In genomic region chr6:118772886-118773285, GRCh38 we compare ENCODE assay signal across 24 cellular contexts.
DNase-seq lines count a peak whose midpoint lies in the region; FAIRE-seq and TF ChIP-seq lines count a peak whose summit lies in the region.
"Had no signal": no experiment of that assay in that cellular context is flagged by ENCODE, and none has a peak within 500 bp of the region (broad histone marks: within the 10 kb centered on the region; RNA-seq: fewer than 3 reads in every experiment).

No MANE protein-coding gene starts in this region.

- H4K20me1 ChIP-seq in mammary epithelial cell (ENCODE audit: insufficient read depth, low read length): no peaks in the 10 kb centered on the region
- no peaks in the 10 kb centered on the region for H4K20me1 ChIP-seq in keratinocyte (ENCODE audit: control insufficient read depth, extremely low read depth, insufficient read depth, low read length)
- H4K20me1 ChIP-seq: BLaER1 had no signal

- no peak overlapping the region for H3K23ac ChIP-seq in trophoblast cell (ENCODE audit: low read length)

- H2AFZ ChIP-seq in mammary epithelial cell (ENCODE audit: low read depth, low read length): no peak overlapping the region
- no peak overlapping the region for H2AFZ ChIP-seq in keratinocyte (ENCODE audit: control insufficient read depth, low read length)
- no peak overlapping the region for H2AFZ ChIP-seq in trophoblast cell (ENCODE audit: insufficient read depth, low read length, poor library complexity)
- H2AFZ ChIP-seq: GM23248 had no signal

- in situ Hi-C loops in mammary epithelial cell (cut with MboI; ENCODE audit: low sequenced_read_pairs in 2 of 2): no loop called here

- no peaks in the 10 kb centered on the region for H3K27me3 ChIP-seq in mammary epithelial cell (ENCODE audit: insufficient read depth, low read length)
- no peaks in the 10 kb centered on the region for H3K27me3 ChIP-seq in keratinocyte (ENCODE audit: control insufficient read depth, extremely low read depth, insufficient read depth, low read length)
- H3K27me3 ChIP-seq in trophoblast cell (ENCODE audit: insufficient read depth, low read length): no peaks in the 10 kb centered on the region
- H3K27me3 ChIP-seq: BLaER1 had no signal

- BruUV-seq in mammary epithelial cell (replicated peaks; lab: Mats Ljungman, UMichigan) (no TSS peak), MCF 10A (replicated peaks; lab: Mats Ljungman, UMichigan) (no TSS peak)

- H3K27me3 Mint-ChIP-seq in MCF 10A (ENCODE audit: insufficient read depth, unreplicated experiment): no peaks in the 10 kb centered on the region
- H3K27me3 Mint-ChIP-seq: CD4-positive, CD25-positive, alpha-beta regulatory T cell had no signal

- H2BK120ac ChIP-seq in trophoblast cell (ENCODE audit: insufficient read depth, low read length, poor library complexity): no peak overlapping the region

- H3K4me1 ChIP-seq in mammary epithelial cell (ENCODE audit: insufficient read depth, low read length) (peaks cover 17% of the 10 kb centered on the region), keratinocyte (ENCODE audit: control insufficient read depth, extremely low read depth, insufficient read depth, low read length) (peaks cover 6% of the 10 kb centered on the region), trophoblast cell (ENCODE audit: control insufficient read depth in 1 of 2, insufficient read depth in 2 of 2, low read length in 2 of 2) (peaks cover 23 to 31% of the 10 kb centered on the region in 2 experiments)
- H3K4me1 ChIP-seq: BLaER1, Caco-2 had no signal

- dilution Hi-C loops in mammary epithelial cell (cut with HindIII; ENCODE audit: low sequenced_read_pairs): no loop called here
- dilution Hi-C loops in keratinocyte (cut with MboI; ENCODE audit: extremely low pct_ligation_motif_present, low sequenced_read_pairs): no loop called here

- H4K91ac ChIP-seq in trophoblast cell (ENCODE audit: low read depth, low read length): no peak overlapping the region

- TF ChIP-seq CTCF in mammary epithelial cell (conservative IDR thresholded peaks at IDR 0.05 in 1 of 2, IDR thresholded peaks at IDR 0.05 in 1 of 2; ENCODE audit: extremely low read depth in 1 of 2, insufficient read depth in 1 of 2, low read depth in 1 of 2, low read length in 2 of 2) (no peak), MCF 10A (IDR thresholded peaks at IDR 0.05; ENCODE audit: unreplicated experiment) (no peak), keratinocyte (optimal IDR thresholded peaks at IDR 0.05 in 1 of 3, IDR thresholded peaks at IDR 0.05 in 1 of 3, conservative IDR thresholded peaks at IDR 0.05 in 1 of 3; ENCODE audit: extremely low read depth in 1 of 3, insufficient read depth in 2 of 3, low read length in 3 of 3) (no peak)

- H2BK5ac ChIP-seq in trophoblast cell (ENCODE audit: low read depth, low read length, poor library complexity): no peak overlapping the region

- no peak overlapping the region for H3K14ac ChIP-seq in trophoblast cell (ENCODE audit: low read length)

- H3K9ac ChIP-seq in mammary epithelial cell (ENCODE audit: insufficient read depth, low read length) (no peak overlapping the region), keratinocyte (ENCODE audit: control insufficient read depth, extremely low read depth, insufficient read depth, low read length) (no peak overlapping the region), trophoblast cell (ENCODE audit: low read length) (no peak overlapping the region)
- H3K9ac ChIP-seq: BLaER1, GM23248 had no signal

- CTCF ChIA-PET in mammary epithelial cell (lab: Charles Lee; ENCODE audit: low non-redundant PET): no interaction called here
- CTCF ChIA-PET in MCF 10A (lab: Yijun Ruan, JAX): interaction anchor here (1.0 to 2.4 kb wide), 2 partner anchors 30 to 933 kb away, joined by 3 to 6 read pairs; no protein-coding TSS in a partner anchor

- no peaks in the 10 kb centered on the region for H3K36me3 Mint-ChIP-seq in MCF 10A (ENCODE audit: insufficient read depth, unreplicated experiment)
- H3K36me3 Mint-ChIP-seq: CD4-positive, CD25-positive, alpha-beta regulatory T cell; CD8-positive, alpha-beta T cell had no signal

- H3K4me3 ChIP-seq in mammary epithelial cell (replicated peaks in 1 of 3; ENCODE audit: insufficient read depth in 1 of 3, low read depth in 2 of 3, low read length in 3 of 3): no peak overlapping the region
- H3K4me3 ChIP-seq in keratinocyte (ENCODE audit: control insufficient read depth in 2 of 3, extremely low read depth in 1 of 3, insufficient read depth in 2 of 3, low read depth in 1 of 3, low read length in 3 of 3): no peak overlapping the region
- H3K4me3 ChIP-seq in trophoblast cell (ENCODE audit: low read depth, low read length): no peak overlapping the region
- H3K4me3 ChIP-seq: BLaER1, GM23248 had no signal

- H3K9me3 ChIP-seq in mammary epithelial cell (replicated peaks; ENCODE audit: insufficient read depth, low read length): no peaks in the 10 kb centered on the region
- H3K9me3 ChIP-seq in keratinocyte (ENCODE audit: control insufficient read depth, low read depth, low read length): no peaks in the 10 kb centered on the region
- H3K9me3 ChIP-seq in trophoblast cell (ENCODE audit: insufficient read depth, low read depth, low read length): no peaks in the 10 kb centered on the region
- H3K9me3 ChIP-seq: BLaER1, Caco-2 had no signal

- POLR2A ChIA-PET in MCF 10A (lab: Yijun Ruan, JAX): no interaction called here

- no peak for FAIRE-seq in keratinocyte (lab: Jason Lieb, UNC)
- FAIRE-seq: A204.1, G401.6, GM12892, GM19239, H1 had no signal

- H3K79me1 ChIP-seq in trophoblast cell (ENCODE audit: low read length): peaks cover 16% of the 10 kb centered on the region

- H3K9me3 Mint-ChIP-seq in MCF 10A (ENCODE audit: unreplicated experiment): no peaks in the 10 kb centered on the region
- H3K9me3 Mint-ChIP-seq: CD4-positive, CD25-positive, alpha-beta regulatory T cell; CD8-positive, alpha-beta T cell had no signal

- 9% methylated on average over 3 of the region's 3 CpGs for WGBS in mammary epithelial cell (ENCODE audit: low coverage, missing lambda C conversion rate)
- WGBS in trophoblast cell (ENCODE audit: extremely low coverage, insufficient coverage, insufficient read length): no CpG with 5 or more reads among the region's 3 CpGs

- H3K27ac ChIP-seq in mammary epithelial cell (ENCODE audit: insufficient read depth, low read depth, low read length) (no peak overlapping the region), keratinocyte (ENCODE audit: control insufficient read depth, insufficient read depth, low read length) (no peak overlapping the region), trophoblast cell (ENCODE audit: low read depth, low read length) (peak overlapping the region; percentile 68)
- H3K27ac ChIP-seq: 22Rv1, BLaER1, C4-2B, GM23248 had no signal

- no peak overlapping the region for H3K18ac ChIP-seq in trophoblast cell (ENCODE audit: low read length)

- no peak overlapping the region for H4K12ac ChIP-seq in trophoblast cell (ENCODE audit: low read depth, low read length)

- H3K36me3 ChIP-seq in mammary epithelial cell (ENCODE audit: insufficient read depth, low read length) (no peaks in the 10 kb centered on the region), keratinocyte (ENCODE audit: control insufficient read depth in 2 of 2, extremely low read depth in 1 of 2, insufficient read depth in 2 of 2, low read length in 2 of 2) (no peaks in the 10 kb centered on the region), trophoblast cell (ENCODE audit: control insufficient read depth in 1 of 2, insufficient read depth in 2 of 2, low read length in 2 of 2) (no peaks in the 10 kb centered on the region)
- H3K36me3 ChIP-seq: BLaER1 had no signal

- H3K79me2 ChIP-seq in mammary epithelial cell (ENCODE audit: insufficient read depth, low read length) (no peaks in the 10 kb centered on the region), keratinocyte (ENCODE audit: control insufficient read depth, insufficient read depth, low read length) (no peaks in the 10 kb centered on the region), trophoblast cell (ENCODE audit: control insufficient read depth, insufficient read depth, low read length, poor library complexity) (no peaks in the 10 kb centered on the region)

- no peak overlapping the region for H3K27ac Mint-ChIP-seq in MCF 10A (ENCODE audit: low read depth, unreplicated experiment)
- H3K27ac Mint-ChIP-seq: B cell; CD8-positive, alpha-beta T cell had no signal

- intact Hi-C loops in mammary epithelial cell (cut with micrococcal nuclease) (no loop called here), MCF 10A (cut with micrococcal nuclease) (loop anchor here (10.0 kb wide), 1 partner anchor 928 kb away; no protein-coding TSS in a partner anchor)

- no peak overlapping the region for H3K4ac ChIP-seq in trophoblast cell (ENCODE audit: low read depth, low read length)

- no peak overlapping the region for H2AK5ac ChIP-seq in trophoblast cell (ENCODE audit: low read length)

- H3K4me2 ChIP-seq in mammary epithelial cell (ENCODE audit: insufficient read depth, low read depth, low read length) (peak overlapping the region; percentile 44), keratinocyte (ENCODE audit: control insufficient read depth, extremely low read depth, insufficient read depth, low read depth, low read length) (peak overlapping the region; percentile 7), trophoblast cell (ENCODE audit: low read length) (no peak overlapping the region)
- H3K4me2 ChIP-seq: BLaER1 had no signal

- H4K8ac ChIP-seq in trophoblast cell (ENCODE audit: low read depth, low read length): no peak overlapping the region

- no peak for DNase-seq in mammary epithelial cell
- DNase-seq in MCF 10A (ENCODE audit: unreplicated experiment): no peak
- DNase-seq in keratinocyte (ENCODE audit: low read depth, low spot score): no peak
- DNase-seq in trophoblast cell: peak in 1 of 2 donors; percentile 81
- no peak for DNase-seq in activated CD4-positive, alpha-beta T cell treated with anti-CD3 and anti-CD28 coated beads, Interleukin-2, amount 50 U/mL, for 48 hours
- DNase-seq in NCI-H524 (lab: John Stamatoyannopoulos, UW): no peak
- no peak for DNase-seq in activated CD4-positive, alpha-beta T cell treated with anti-CD3 and anti-CD28 coated beads for 4 hours
- DNase-seq: Caco-2; CD4-positive, CD25-positive, alpha-beta regulatory T cell; CD8-positive, alpha-beta T cell; DMS153; DND-41; GM23248; H7; HCEC 1CT had no signal

- H3K9me1 ChIP-seq in keratinocyte (ENCODE audit: control insufficient read depth, extremely low read depth, insufficient read depth, low read length): no peaks in the 10 kb centered on the region

- H3K4me3 Mint-ChIP-seq in MCF 10A (ENCODE audit: unreplicated experiment): no peak overlapping the region
- H3K4me3 Mint-ChIP-seq: B cell; CD8-positive, alpha-beta T cell had no signal

- no peak overlapping the region for H2BK12ac ChIP-seq in trophoblast cell (ENCODE audit: low read length)

- H3K4me1 Mint-ChIP-seq in MCF 10A (ENCODE audit: insufficient read depth, unreplicated experiment): peaks cover 13% of the 10 kb centered on the region
